Comparison of ENCODE assay signal across 2 cellular contexts in the genomic region with DNA sequence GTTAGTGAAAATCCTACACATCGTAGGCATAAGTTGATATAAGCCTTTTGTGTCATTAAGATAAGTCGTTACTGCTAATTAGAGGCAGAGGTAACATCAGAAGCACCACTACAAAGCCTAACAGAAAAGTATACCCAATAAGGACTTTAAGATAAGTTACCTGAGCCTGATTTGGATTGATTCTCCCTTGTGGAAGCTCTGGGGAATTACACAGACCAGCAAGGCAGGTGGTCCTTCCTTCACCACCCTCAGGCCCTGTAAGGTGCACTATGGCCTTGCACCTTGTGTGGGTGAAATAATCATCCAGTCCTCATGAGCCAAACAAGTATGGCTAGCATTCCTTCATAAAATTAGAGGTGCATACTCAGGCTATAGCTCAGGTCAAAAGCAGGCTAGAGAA.
TF ChIP-seq lines count a peak whose summit lies in the region.

No MANE protein-coding gene starts in this region.

TF ChIP-seq in GM23338, 12 proteins besides CTCF, POLR2A, EP300 and RAD21 (continued from another document):
- TF ChIP-seq ZNF331 (CRISPR knock-in tag; IDR thresholded peaks at IDR 0.05; ENCODE audit: low read depth): no peak
- no peak for TF ChIP-seq JUNB (IDR thresholded peaks at IDR 0.05; ENCODE audit: unreplicated experiment)
- no peak for TF ChIP-seq POLR2AphosphoS5 (IDR thresholded peaks at IDR 0.05; ENCODE audit: low read depth)
- no peak for TF ChIP-seq NANOG (IDR thresholded peaks at IDR 0.05; ENCODE audit: borderline replicate concordance)
- TF ChIP-seq, protein P1, sequence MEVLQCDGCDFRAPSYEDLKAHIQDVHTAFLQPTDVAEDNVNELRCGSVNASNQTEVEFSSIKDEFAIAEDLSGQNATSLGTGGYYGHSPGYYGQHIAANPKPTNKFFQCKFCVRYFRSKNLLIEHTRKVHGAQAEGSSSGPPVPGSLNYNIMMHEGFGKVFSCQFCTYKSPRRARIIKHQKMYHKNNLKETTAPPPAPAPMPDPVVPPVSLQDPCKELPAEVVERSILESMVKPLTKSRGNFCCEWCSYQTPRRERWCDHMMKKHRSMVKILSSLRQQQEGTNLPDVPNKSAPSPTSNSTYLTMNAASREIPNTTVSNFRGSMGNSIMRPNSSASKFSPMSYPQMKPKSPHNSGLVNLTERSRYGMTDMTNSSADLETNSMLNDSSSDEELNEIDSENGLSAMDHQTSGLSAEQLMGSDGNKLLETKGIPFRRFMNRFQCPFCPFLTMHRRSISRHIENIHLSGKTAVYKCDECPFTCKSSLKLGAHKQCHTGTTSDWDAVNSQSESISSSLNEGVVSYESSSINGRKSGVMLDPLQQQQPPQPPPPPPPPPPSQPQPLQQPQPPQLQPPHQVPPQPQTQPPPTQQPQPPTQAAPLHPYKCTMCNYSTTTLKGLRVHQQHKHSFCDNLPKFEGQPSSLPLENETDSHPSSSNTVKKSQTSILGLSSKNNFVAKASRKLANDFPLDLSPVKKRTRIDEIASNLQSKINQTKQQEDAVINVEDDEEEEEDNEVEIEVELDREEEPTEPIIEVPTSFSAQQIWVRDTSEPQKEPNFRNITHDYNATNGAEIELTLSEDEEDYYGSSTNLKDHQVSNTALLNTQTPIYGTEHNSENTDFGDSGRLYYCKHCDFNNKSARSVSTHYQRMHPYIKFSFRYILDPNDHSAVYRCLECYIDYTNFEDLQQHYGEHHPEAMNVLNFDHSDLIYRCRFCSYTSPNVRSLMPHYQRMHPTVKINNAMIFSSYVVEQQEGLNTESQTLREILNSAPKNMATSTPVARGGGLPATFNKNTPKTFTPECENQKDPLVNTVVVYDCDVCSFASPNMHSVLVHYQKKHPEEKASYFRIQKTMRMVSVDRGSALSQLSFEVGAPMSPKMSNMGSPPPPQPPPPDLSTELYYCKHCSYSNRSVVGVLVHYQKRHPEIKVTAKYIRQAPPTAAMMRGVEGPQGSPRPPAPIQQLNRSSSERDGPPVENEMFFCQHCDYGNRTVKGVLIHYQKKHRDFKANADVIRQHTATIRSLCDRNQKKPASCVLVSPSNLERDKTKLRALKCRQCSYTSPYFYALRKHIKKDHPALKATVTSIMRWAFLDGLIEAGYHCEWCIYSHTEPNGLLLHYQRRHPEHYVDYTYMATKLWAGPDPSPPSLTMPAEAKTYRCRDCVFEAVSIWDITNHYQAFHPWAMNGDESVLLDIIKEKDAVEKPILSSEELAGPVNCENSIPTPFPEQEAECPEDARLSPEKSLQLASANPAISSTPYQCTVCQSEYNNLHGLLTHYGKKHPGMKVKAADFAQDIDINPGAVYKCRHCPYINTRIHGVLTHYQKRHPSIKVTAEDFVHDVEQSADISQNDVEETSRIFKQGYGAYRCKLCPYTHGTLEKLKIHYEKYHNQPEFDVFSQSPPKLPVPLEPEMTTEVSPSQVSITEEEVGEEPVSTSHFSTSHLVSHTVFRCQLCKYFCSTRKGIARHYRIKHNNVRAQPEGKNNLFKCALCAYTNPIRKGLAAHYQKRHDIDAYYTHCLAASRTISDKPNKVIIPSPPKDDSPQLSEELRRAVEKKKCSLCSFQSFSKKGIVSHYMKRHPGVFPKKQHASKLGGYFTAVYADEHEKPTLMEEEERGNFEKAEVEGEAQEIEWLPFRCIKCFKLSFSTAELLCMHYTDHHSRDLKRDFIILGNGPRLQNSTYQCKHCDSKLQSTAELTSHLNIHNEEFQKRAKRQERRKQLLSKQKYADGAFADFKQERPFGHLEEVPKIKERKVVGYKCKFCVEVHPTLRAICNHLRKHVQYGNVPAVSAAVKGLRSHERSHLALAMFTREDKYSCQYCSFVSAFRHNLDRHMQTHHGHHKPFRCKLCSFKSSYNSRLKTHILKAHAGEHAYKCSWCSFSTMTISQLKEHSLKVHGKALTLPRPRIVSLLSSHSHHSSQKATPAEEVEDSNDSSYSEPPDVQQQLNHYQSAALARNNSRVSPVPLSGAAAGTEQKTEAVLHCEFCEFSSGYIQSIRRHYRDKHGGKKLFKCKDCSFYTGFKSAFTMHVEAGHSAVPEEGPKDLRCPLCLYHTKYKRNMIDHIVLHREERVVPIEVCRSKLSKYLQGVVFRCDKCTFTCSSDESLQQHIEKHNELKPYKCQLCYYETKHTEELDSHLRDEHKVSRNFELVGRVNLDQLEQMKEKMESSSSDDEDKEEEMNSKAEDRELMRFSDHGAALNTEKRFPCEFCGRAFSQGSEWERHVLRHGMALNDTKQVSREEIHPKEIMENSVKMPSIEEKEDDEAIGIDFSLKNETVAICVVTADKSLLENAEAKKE (CRISPR knock-in tag; IDR thresholded peaks at IDR 0.05): no peak
- TF ChIP-seq, protein P2, sequence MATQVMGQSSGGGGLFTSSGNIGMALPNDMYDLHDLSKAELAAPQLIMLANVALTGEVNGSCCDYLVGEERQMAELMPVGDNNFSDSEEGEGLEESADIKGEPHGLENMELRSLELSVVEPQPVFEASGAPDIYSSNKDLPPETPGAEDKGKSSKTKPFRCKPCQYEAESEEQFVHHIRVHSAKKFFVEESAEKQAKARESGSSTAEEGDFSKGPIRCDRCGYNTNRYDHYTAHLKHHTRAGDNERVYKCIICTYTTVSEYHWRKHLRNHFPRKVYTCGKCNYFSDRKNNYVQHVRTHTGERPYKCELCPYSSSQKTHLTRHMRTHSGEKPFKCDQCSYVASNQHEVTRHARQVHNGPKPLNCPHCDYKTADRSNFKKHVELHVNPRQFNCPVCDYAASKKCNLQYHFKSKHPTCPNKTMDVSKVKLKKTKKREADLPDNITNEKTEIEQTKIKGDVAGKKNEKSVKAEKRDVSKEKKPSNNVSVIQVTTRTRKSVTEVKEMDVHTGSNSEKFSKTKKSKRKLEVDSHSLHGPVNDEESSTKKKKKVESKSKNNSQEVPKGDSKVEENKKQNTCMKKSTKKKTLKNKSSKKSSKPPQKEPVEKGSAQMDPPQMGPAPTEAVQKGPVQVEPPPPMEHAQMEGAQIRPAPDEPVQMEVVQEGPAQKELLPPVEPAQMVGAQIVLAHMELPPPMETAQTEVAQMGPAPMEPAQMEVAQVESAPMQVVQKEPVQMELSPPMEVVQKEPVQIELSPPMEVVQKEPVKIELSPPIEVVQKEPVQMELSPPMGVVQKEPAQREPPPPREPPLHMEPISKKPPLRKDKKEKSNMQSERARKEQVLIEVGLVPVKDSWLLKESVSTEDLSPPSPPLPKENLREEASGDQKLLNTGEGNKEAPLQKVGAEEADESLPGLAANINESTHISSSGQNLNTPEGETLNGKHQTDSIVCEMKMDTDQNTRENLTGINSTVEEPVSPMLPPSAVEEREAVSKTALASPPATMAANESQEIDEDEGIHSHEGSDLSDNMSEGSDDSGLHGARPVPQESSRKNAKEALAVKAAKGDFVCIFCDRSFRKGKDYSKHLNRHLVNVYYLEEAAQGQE (IDR thresholded peaks at IDR 0.05; ENCODE audit: unreplicated experiment): no peak
- TF ChIP-seq STAT1 (IDR thresholded peaks at IDR 0.05; ENCODE audit: unreplicated experiment): no peak
TF ChIP-seq in GM23338: peak in this region for 0.

TF ChIP-seq in WTC11, 78 proteins besides CTCF, POLR2A, EP300 and RAD21 (continued from another document):
- TF ChIP-seq, protein P3, sequence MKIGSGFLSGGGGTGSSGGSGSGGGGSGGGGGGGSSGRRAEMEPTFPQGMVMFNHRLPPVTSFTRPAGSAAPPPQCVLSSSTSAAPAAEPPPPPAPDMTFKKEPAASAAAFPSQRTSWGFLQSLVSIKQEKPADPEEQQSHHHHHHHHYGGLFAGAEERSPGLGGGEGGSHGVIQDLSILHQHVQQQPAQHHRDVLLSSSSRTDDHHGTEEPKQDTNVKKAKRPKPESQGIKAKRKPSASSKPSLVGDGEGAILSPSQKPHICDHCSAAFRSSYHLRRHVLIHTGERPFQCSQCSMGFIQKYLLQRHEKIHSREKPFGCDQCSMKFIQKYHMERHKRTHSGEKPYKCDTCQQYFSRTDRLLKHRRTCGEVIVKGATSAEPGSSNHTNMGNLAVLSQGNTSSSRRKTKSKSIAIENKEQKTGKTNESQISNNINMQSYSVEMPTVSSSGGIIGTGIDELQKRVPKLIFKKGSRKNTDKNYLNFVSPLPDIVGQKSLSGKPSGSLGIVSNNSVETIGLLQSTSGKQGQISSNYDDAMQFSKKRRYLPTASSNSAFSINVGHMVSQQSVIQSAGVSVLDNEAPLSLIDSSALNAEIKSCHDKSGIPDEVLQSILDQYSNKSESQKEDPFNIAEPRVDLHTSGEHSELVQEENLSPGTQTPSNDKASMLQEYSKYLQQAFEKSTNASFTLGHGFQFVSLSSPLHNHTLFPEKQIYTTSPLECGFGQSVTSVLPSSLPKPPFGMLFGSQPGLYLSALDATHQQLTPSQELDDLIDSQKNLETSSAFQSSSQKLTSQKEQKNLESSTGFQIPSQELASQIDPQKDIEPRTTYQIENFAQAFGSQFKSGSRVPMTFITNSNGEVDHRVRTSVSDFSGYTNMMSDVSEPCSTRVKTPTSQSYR (CRISPR knock-in tag; IDR thresholded peaks at IDR 0.05): no peak
